1 cellular context compared by ENCODE assay signal in the genomic region with DNA sequence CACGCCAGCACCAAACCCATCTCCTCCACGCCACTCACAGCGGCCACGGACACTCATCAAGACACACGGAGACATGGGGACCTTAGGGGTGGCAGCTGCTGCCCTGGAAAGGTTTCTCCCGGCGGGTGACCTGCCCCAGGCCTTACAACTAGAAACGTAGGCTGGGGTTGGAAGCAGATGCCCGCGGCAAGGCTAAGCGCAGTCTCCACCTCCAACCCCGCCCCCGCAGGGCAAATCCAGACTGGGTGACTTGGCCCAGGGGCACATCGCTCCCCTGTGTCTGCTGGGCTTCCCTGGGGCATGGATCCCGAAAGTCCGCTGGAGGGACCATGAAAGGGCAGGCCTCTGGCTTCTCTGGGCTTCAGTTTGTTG.
TF ChIP-seq lines count a peak whose summit lies in the region.

No MANE protein-coding gene starts in this region.

TF ChIP-seq in HepG2, 621 proteins besides CTCF, POLR2A, EP300 and RAD21 (continued from another document):
- no peak for TF ChIP-seq PRDM10 (CRISPR knock-in tag; IDR thresholded peaks at IDR 0.05; ENCODE audit: low read depth)
- TF ChIP-seq, protein P1, sequence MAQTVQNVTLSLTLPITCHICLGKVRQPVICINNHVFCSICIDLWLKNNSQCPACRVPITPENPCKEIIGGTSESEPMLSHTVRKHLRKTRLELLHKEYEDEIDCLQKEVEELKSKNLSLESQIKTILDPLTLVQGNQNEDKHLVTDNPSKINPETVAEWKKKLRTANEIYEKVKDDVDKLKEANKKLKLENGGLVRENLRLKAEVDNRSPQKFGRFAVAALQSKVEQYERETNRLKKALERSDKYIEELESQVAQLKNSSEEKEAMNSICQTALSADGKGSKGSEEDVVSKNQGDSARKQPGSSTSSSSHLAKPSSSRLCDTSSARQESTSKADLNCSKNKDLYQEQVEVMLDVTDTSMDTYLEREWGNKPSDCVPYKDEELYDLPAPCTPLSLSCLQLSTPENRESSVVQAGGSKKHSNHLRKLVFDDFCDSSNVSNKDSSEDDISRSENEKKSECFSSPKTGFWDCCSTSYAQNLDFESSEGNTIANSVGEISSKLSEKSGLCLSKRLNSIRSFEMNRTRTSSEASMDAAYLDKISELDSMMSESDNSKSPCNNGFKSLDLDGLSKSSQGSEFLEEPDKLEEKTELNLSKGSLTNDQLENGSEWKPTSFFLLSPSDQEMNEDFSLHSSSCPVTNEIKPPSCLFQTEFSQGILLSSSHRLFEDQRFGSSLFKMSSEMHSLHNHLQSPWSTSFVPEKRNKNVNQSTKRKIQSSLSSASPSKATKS (CRISPR knock-in tag; IDR thresholded peaks at IDR 0.05): no peak
- no peak for TF ChIP-seq GATAD2A (CRISPR knock-in tag; IDR thresholded peaks at IDR 0.05)
- TF ChIP-seq, protein P2, sequence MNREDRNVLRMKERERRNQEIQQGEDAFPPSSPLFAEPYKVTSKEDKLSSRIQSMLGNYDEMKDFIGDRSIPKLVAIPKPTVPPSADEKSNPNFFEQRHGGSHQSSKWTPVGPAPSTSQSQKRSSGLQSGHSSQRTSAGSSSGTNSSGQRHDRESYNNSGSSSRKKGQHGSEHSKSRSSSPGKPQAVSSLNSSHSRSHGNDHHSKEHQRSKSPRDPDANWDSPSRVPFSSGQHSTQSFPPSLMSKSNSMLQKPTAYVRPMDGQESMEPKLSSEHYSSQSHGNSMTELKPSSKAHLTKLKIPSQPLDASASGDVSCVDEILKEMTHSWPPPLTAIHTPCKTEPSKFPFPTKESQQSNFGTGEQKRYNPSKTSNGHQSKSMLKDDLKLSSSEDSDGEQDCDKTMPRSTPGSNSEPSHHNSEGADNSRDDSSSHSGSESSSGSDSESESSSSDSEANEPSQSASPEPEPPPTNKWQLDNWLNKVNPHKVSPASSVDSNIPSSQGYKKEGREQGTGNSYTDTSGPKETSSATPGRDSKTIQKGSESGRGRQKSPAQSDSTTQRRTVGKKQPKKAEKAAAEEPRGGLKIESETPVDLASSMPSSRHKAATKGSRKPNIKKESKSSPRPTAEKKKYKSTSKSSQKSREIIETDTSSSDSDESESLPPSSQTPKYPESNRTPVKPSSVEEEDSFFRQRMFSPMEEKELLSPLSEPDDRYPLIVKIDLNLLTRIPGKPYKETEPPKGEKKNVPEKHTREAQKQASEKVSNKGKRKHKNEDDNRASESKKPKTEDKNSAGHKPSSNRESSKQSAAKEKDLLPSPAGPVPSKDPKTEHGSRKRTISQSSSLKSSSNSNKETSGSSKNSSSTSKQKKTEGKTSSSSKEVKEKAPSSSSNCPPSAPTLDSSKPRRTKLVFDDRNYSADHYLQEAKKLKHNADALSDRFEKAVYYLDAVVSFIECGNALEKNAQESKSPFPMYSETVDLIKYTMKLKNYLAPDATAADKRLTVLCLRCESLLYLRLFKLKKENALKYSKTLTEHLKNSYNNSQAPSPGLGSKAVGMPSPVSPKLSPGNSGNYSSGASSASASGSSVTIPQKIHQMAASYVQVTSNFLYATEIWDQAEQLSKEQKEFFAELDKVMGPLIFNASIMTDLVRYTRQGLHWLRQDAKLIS (CRISPR knock-in tag; IDR thresholded peaks at IDR 0.05): no peak
- TF ChIP-seq ZNF318 (CRISPR knock-in tag; IDR thresholded peaks at IDR 0.05): no peak
- TF ChIP-seq ATRX (CRISPR knock-in tag; IDR thresholded peaks at IDR 0.05; ENCODE audit: borderline replicate concordance): no peak
- no peak for TF ChIP-seq ARID3A (IDR thresholded peaks at IDR 0.05; ENCODE audit: low read depth, low read length)
